22 cellular contexts compared by ENCODE assay signal in genomic region chr14:28300356-28300755, GRCh38.
"Had no signal": no experiment of that assay in that cellular context is flagged by ENCODE, and none has a peak within 500 bp of the region (broad histone marks: within the 10 kb centered on the region; RNA-seq: fewer than 3 reads in every experiment).

No MANE protein-coding gene starts in this region.

- H3K4me1 ChIP-seq: left ventricle myocardium inferior, tibial nerve, uterus had no signal

- H3K36me3 ChIP-seq: left ventricle myocardium inferior, ovary, tibial nerve, uterus had no signal

- H3K4me3 ChIP-seq: left ventricle myocardium inferior, lung, ovary, smooth muscle cell, tibial nerve, uterus had no signal

- H3K27me3 ChIP-seq: ovary, tibial nerve, uterus had no signal

- ATAC-seq: naive thymus-derived CD4-positive, alpha-beta T cell; natural killer cell treated with Interleukin-12 subunit alpha and Interleukin-12 subunit beta and Interleukin-15 and Interleukin-18, amount 100 ng/mL, for 72 hours; right cardiac atrium; sciatic nerve; stimulated activated memory B cell treated with anti-CD40 and anti-IgM and Interleukin-4, amounts not matched to agents 10 μg/mL and 1 μg/mL and 100 μg/mL, for 72 hours; stimulated activated naive CD8-positive, alpha-beta T cell treated with anti-CD3 and anti-CD28 coated beads, Interleukin-15, amount 100 ng/mL, for 72 hours had no signal

- H3K9me3 ChIP-seq: ovary, uterus had no signal

- H3K27ac ChIP-seq: left ventricle myocardium inferior, ovary, tibial nerve, uterus had no signal

- DNase-seq: hypothalamus; immature natural killer cell; islet precursor cell; left ventricle myocardium inferior; mesendoderm; naive thymus-derived CD4-positive, alpha-beta T cell; ovary; right cardiac atrium; stimulated activated CD4-positive, alpha-beta T cell treated with anti-CD3 and anti-CD28 coated beads, Interleukin-1b, Interleukin-23, amount 100 ng/mL, for 48 hours; stimulated activated CD4-positive, alpha-beta T cell treated with anti-CD3 and anti-CD28 coated beads, Interleukin-2, amount 100 ng/mL, for 48 hours; stimulated activated CD4-positive, alpha-beta T cell treated with anti-CD3 and anti-CD28 coated beads, Interleukin-4, amount 100 ng/mL, for 4 hours; stimulated activated CD8-positive, alpha-beta memory T cell treated with anti-CD3 and anti-CD28 coated beads, Interleukin-4, amount 100 ng/mL, for 48 hours; stimulated activated naive CD4-positive, alpha-beta T cell treated with Interleukin-2 at 50 U/mL for 16 hours; stimulated activated naive CD8-positive, alpha-beta T cell treated with anti-CD3 and anti-CD28 coated beads, Interleukin-15, amount 100 ng/mL, for 72 hours; substantia nigra; uterus had no signal
